ENCODE assay signal across 1 cellular context in the genomic region with DNA sequence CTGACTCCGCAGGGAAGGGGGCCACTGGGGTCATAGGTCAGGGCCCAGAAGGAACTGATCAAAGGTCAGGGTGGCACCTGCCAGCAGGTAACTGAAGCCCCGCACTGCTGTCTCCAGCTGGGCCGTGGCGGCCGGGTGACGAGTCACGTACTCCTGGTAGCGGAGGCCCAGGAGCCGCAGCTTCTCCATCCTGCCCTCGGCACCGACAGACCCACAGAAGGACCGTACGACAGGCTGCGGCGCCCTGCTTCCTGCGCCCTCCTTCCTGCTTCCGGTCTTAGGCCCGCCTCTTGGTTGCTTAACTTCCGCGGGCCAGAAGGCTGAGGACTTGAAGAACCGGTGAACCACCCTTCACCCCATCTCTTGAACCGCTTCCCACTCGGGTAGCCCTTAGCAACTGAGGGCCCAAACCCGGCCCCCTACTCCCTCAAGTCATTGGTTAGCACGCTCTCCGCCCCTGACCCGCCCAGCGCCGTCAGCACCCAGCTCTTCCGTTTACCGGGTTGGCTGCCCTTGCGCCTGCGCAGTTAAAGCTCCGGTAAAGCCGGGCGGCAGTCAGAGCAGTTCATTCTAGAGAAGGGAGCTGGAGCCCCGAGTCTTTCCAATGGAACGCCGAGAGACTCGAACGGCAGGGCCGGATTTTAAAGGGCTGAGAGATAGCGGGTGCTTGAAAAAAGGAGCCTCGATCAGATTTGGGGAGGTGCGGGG.
TF ChIP-seq lines count a peak whose summit lies in the region.

Gene PEX16, minus strand, starts transcription at position 255 of the 708 bp plus-strand sequence. Its CDS starts 66 bp downstream, at position 189.

TF ChIP-seq in K562, 482 proteins besides CTCF, POLR2A, EP300 and RAD21 (continued from another document and continues in another):
- TF ChIP-seq, protein P1, sequence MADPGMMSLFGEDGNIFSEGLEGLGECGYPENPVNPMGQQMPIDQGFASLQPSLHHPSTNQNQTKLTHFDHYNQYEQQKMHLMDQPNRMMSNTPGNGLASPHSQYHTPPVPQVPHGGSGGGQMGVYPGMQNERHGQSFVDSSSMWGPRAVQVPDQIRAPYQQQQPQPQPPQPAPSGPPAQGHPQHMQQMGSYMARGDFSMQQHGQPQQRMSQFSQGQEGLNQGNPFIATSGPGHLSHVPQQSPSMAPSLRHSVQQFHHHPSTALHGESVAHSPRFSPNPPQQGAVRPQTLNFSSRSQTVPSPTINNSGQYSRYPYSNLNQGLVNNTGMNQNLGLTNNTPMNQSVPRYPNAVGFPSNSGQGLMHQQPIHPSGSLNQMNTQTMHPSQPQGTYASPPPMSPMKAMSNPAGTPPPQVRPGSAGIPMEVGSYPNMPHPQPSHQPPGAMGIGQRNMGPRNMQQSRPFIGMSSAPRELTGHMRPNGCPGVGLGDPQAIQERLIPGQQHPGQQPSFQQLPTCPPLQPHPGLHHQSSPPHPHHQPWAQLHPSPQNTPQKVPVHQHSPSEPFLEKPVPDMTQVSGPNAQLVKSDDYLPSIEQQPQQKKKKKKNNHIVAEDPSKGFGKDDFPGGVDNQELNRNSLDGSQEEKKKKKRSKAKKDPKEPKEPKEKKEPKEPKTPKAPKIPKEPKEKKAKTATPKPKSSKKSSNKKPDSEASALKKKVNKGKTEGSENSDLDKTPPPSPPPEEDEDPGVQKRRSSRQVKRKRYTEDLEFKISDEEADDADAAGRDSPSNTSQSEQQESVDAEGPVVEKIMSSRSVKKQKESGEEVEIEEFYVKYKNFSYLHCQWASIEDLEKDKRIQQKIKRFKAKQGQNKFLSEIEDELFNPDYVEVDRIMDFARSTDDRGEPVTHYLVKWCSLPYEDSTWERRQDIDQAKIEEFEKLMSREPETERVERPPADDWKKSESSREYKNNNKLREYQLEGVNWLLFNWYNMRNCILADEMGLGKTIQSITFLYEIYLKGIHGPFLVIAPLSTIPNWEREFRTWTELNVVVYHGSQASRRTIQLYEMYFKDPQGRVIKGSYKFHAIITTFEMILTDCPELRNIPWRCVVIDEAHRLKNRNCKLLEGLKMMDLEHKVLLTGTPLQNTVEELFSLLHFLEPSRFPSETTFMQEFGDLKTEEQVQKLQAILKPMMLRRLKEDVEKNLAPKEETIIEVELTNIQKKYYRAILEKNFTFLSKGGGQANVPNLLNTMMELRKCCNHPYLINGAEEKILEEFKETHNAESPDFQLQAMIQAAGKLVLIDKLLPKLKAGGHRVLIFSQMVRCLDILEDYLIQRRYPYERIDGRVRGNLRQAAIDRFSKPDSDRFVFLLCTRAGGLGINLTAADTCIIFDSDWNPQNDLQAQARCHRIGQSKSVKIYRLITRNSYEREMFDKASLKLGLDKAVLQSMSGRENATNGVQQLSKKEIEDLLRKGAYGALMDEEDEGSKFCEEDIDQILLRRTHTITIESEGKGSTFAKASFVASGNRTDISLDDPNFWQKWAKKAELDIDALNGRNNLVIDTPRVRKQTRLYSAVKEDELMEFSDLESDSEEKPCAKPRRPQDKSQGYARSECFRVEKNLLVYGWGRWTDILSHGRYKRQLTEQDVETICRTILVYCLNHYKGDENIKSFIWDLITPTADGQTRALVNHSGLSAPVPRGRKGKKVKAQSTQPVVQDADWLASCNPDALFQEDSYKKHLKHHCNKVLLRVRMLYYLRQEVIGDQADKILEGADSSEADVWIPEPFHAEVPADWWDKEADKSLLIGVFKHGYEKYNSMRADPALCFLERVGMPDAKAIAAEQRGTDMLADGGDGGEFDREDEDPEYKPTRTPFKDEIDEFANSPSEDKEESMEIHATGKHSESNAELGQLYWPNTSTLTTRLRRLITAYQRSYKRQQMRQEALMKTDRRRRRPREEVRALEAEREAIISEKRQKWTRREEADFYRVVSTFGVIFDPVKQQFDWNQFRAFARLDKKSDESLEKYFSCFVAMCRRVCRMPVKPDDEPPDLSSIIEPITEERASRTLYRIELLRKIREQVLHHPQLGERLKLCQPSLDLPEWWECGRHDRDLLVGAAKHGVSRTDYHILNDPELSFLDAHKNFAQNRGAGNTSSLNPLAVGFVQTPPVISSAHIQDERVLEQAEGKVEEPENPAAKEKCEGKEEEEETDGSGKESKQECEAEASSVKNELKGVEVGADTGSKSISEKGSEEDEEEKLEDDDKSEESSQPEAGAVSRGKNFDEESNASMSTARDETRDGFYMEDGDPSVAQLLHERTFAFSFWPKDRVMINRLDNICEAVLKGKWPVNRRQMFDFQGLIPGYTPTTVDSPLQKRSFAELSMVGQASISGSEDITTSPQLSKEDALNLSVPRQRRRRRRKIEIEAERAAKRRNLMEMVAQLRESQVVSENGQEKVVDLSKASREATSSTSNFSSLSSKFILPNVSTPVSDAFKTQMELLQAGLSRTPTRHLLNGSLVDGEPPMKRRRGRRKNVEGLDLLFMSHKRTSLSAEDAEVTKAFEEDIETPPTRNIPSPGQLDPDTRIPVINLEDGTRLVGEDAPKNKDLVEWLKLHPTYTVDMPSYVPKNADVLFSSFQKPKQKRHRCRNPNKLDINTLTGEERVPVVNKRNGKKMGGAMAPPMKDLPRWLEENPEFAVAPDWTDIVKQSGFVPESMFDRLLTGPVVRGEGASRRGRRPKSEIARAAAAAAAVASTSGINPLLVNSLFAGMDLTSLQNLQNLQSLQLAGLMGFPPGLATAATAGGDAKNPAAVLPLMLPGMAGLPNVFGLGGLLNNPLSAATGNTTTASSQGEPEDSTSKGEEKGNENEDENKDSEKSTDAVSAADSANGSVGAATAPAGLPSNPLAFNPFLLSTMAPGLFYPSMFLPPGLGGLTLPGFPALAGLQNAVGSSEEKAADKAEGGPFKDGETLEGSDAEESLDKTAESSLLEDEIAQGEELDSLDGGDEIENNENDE (IDR thresholded peaks at IDR 0.05; ENCODE audit: low read depth, low read length): no peak
- TF ChIP-seq BMI1 (IDR thresholded peaks at IDR 0.05; ENCODE audit: low read length): peak; percentile 41; the same call in 1 of the 2 replicates
- TF ChIP-seq, protein P2, sequence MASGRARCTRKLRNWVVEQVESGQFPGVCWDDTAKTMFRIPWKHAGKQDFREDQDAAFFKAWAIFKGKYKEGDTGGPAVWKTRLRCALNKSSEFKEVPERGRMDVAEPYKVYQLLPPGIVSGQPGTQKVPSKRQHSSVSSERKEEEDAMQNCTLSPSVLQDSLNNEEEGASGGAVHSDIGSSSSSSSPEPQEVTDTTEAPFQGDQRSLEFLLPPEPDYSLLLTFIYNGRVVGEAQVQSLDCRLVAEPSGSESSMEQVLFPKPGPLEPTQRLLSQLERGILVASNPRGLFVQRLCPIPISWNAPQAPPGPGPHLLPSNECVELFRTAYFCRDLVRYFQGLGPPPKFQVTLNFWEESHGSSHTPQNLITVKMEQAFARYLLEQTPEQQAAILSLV (tag; IDR thresholded peaks at IDR 0.05): peak; percentile 44; the same call in 1 of the 2 replicates
- TF ChIP-seq AFF1 (IDR thresholded peaks at IDR 0.05; ENCODE audit: low read depth in 1 of 2, partially characterized antibody in 2 of 2): no peak
- no peak for TF ChIP-seq TRIM28 (IDR thresholded peaks at IDR 0.05)
- no peak for TF ChIP-seq ZNF830 (CRISPR knock-in tag; IDR thresholded peaks at IDR 0.05)
- TF ChIP-seq SRF (CRISPR knock-in tag; IDR thresholded peaks at IDR 0.05): no peak; a peak in 1 of 4 replicates
- TF ChIP-seq SLC30A9 (CRISPR knock-in tag; IDR thresholded peaks at IDR 0.05): no peak
- TF ChIP-seq CCAR2 (IDR thresholded peaks at IDR 0.05; ENCODE audit: low read depth, low read length): no peak
- TF ChIP-seq, protein P3, sequence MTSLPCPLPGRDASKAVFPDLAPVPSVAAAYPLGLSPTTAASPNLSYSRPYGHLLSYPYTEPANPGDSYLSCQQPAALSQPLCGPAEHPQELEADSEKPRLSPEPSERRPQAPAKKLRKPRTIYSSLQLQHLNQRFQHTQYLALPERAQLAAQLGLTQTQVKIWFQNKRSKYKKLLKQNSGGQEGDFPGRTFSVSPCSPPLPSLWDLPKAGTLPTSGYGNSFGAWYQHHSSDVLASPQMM (CRISPR knock-in tag; IDR thresholded peaks at IDR 0.05): no peak
- TF ChIP-seq ZNF165 (CRISPR knock-in tag; IDR thresholded peaks at IDR 0.05; ENCODE audit: borderline replicate concordance): no peak
- TF ChIP-seq BRF1 (IDR thresholded peaks at IDR 0.05; ENCODE audit: borderline replicate concordance, extremely low read depth, insufficient read length): no peak
- TF ChIP-seq, protein P4, sequence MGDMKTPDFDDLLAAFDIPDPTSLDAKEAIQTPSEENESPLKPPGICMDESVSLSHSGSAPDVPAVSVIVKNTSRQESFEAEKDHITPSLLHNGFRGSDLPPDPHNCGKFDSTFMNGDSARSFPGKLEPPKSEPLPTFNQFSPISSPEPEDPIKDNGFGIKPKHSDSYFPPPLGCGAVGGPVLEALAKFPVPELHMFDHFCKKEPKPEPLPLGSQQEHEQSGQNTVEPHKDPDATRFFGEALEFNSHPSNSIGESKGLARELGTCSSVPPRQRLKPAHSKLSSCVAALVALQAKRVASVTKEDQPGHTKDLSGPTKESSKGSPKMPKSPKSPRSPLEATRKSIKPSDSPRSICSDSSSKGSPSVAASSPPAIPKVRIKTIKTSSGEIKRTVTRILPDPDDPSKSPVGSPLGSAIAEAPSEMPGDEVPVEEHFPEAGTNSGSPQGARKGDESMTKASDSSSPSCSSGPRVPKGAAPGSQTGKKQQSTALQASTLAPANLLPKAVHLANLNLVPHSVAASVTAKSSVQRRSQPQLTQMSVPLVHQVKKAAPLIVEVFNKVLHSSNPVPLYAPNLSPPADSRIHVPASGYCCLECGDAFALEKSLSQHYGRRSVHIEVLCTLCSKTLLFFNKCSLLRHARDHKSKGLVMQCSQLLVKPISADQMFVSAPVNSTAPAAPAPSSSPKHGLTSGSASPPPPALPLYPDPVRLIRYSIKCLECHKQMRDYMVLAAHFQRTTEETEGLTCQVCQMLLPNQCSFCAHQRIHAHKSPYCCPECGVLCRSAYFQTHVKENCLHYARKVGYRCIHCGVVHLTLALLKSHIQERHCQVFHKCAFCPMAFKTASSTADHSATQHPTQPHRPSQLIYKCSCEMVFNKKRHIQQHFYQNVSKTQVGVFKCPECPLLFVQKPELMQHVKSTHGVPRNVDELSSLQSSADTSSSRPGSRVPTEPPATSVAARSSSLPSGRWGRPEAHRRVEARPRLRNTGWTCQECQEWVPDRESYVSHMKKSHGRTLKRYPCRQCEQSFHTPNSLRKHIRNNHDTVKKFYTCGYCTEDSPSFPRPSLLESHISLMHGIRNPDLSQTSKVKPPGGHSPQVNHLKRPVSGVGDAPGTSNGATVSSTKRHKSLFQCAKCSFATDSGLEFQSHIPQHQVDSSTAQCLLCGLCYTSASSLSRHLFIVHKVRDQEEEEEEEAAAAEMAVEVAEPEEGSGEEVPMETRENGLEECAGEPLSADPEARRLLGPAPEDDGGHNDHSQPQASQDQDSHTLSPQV (IDR thresholded peaks at IDR 0.05): no peak
- no peak for TF ChIP-seq SPI1 (IDR thresholded peaks at IDR 0.05; ENCODE audit: borderline replicate concordance, low read depth, low read length)
- no peak for TF ChIP-seq ELK1 (CRISPR knock-in tag; IDR thresholded peaks at IDR 0.05)
- TF ChIP-seq SRSF3 (IDR thresholded peaks at IDR 0.05; ENCODE audit: insufficient read depth, low read length): no peak
- no peak for TF ChIP-seq NFIC (IDR thresholded peaks at IDR 0.05)
- TF ChIP-seq MIER1 (IDR thresholded peaks at IDR 0.05; ENCODE audit: low read depth): no peak
- TF ChIP-seq FOXP1 (CRISPR knock-in tag; IDR thresholded peaks at IDR 0.05): no peak
- no peak for TF ChIP-seq MAFF (IDR thresholded peaks at IDR 0.05; ENCODE audit: low read length)
- TF ChIP-seq HNRNPUL1 (IDR thresholded peaks at IDR 0.05; ENCODE audit: low read length): no peak
- TF ChIP-seq MCM3 (IDR thresholded peaks at IDR 0.05): no peak
- no peak for TF ChIP-seq ARHGAP35 (IDR thresholded peaks at IDR 0.05; ENCODE audit: partially characterized antibody)
- TF ChIP-seq SNRNP70 (optimal IDR thresholded peaks at IDR 0.05; ENCODE audit: low read depth, low read length): no peak
- TF ChIP-seq MECOM (CRISPR knock-in tag; IDR thresholded peaks at IDR 0.05): no peak
- TF ChIP-seq, protein P5, sequence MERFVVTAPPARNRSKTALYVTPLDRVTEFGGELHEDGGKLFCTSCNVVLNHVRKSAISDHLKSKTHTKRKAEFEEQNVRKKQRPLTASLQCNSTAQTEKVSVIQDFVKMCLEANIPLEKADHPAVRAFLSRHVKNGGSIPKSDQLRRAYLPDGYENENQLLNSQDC (CRISPR knock-in tag; IDR thresholded peaks at IDR 0.05): no peak
- no peak for TF ChIP-seq E2F4 (CRISPR knock-in tag; IDR thresholded peaks at IDR 0.05; ENCODE audit: low read depth)
- no peak for TF ChIP-seq EHMT2 (IDR thresholded peaks at IDR 0.05)
- TF ChIP-seq ZNF696 (CRISPR knock-in tag; conservative IDR thresholded peaks at IDR 0.05): no peak
- no peak for TF ChIP-seq HDGF (IDR thresholded peaks at IDR 0.05)
- TF ChIP-seq E2F3 (CRISPR knock-in tag; IDR thresholded peaks at IDR 0.05): no peak
